8 cellular contexts compared by ENCODE assay signal in the genomic region with DNA sequence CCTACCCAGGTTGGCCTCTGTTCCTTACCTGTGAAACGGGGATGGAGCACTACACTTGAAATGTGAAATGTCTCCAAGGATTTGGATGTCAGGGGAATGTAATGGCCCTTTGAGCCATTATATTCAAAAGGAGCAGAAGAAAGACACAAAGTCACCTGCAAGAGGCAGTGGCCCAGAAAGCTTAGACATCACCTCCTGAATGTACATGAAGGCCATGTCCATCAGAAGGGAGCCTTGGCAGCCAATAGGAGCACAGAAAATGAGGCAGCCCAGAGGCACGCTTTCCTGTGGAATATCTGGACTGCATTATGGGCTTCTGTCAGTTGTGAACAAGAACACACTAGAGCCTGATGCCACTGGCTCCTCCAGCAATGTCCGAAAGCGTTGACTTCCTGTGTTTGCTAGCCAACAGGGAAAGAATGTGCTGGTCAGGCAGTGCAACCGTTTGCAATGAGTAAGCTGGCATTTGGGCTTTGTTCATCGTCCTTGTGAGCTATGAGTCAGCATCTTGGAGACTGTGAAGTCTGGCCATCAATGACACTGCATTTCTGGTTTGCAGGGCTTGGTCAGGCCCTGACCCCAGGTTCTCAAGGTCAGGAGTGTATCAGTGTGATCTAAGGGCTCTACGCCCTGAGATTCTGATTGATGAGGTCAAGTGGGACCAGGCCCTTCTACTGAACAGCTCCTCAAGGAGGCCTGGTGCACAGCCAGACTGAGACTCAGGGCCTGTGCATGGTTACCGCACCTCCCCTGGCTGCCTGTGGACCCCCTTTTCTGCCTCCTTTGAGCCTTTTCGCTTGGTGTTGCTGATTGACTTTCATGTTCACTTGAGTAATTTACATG.
DNase-seq lines count a peak whose midpoint lies in the region; ATAC-seq and TF ChIP-seq lines count a peak whose summit lies in the region.

No MANE protein-coding gene starts in this region.

- H3K36me3 Mint-ChIP-seq in GM23338 (ENCODE audit: low read depth) = no peaks in the 10 kb centered on the region

- peak in 1 of 4 donors; percentile 36 for TF ChIP-seq EP300 in sigmoid colon (IDR thresholded peaks at IDR 0.05)

- WGBS in sigmoid colon, 2 donors = 69 to 73% methylated on average over 9 of the region's 9 CpGs

- no peaks in the 10 kb centered on the region for H3F3A ChIP-seq in GM23338 (replicated peaks; ENCODE audit: low read depth)

- ATAC-seq in Right ventricle myocardium superior (ENCODE audit: poor library complexity) = peak; percentile 74
- ATAC-seq in stimulated activated naive CD8-positive, alpha-beta T cell treated with anti-CD3 and anti-CD28 coated beads, Interleukin-15, Interleukin-2, amounts not matched to agents 100 U/mL and 50 U/mL, for 24 hours = no peak
- ATAC-seq in GM18505 (IDR thresholded peaks at IDR 0.05; ENCODE audit: unreplicated experiment) = no peak
- ATAC-seq in GM23338 = no peak

- H3K4me3 ChIP-seq in sigmoid colon (no peak overlapping the region), GM23338 (no peak overlapping the region)

- H3K36me3 ChIP-seq in sigmoid colon = no peaks in the 10 kb centered on the region
- H3K36me3 ChIP-seq in GM23338 (ENCODE audit: insufficient read depth) = no peaks in the 10 kb centered on the region

- no peaks in the 10 kb centered on the region for H3K9me2 ChIP-seq in GM23338 (ENCODE audit: insufficient read depth)

- H3K9me3 Mint-ChIP-seq in GM23338 = no peaks in the 10 kb centered on the region

- H2AFZ ChIP-seq in GM23338 = no peak overlapping the region

- DNase-seq in GM04503 (ENCODE audit: low read depth) = peak; percentile 99
- peak; percentile 83 for DNase-seq in SW480 (ENCODE audit: low spot score)
- DNase-seq in Right ventricle myocardium superior = no peak
- peak; percentile 84 for DNase-seq in sigmoid colon
- no peak for DNase-seq in stimulated activated naive CD8-positive, alpha-beta T cell treated with anti-CD3 and anti-CD28 coated beads, Interleukin-15, Interleukin-2, amounts not matched to agents 100 U/mL and 50 U/mL, for 24 hours
- no peak for DNase-seq in GM23338 (ENCODE audit: low spot score)
- no peak for DNase-seq in activated T-cell treated with anti-CD3 and anti-CD28 coated beads, Interleukin-2, amount 50 U/mL, for 48 hours

- H3K27ac ChIP-seq in sigmoid colon (peak overlapping the region; percentile 74 to 83 (median 76)), GM23338 (ENCODE audit: low read depth) (no peak overlapping the region)

- TF ChIP-seq CTCF in sigmoid colon (IDR thresholded peaks at IDR 0.05) (no peak), GM23338 (conservative IDR thresholded peaks at IDR 0.05; ENCODE audit: low read depth in 2 of 2) (no peak)

- H3K4me1 Mint-ChIP-seq in GM23338 = no peaks in the 10 kb centered on the region

- H3K4me2 ChIP-seq in GM23338 = no peak overlapping the region

- no peak overlapping the region for H3K4me3 Mint-ChIP-seq in GM23338

- no peaks in the 10 kb centered on the region for H4K20me1 ChIP-seq in GM23338 (replicated peaks; ENCODE audit: insufficient read depth)

- H3K27me3 Mint-ChIP-seq in GM23338 (ENCODE audit: insufficient read depth, low read depth, poor library complexity) = peaks cover 5% of the 10 kb centered on the region

- TF ChIP-seq POLR2A in sigmoid colon (IDR thresholded peaks at IDR 0.05) (no peak), GM18505 (IDR thresholded peaks at IDR 0.05; ENCODE audit: borderline replicate concordance, extremely low read depth, insufficient read depth, insufficient read length) (no peak)

- intact Hi-C loops in Right ventricle myocardium superior (cut with DNase I) = no loop called here
- intact Hi-C loops in sigmoid colon (cut with DNase I) = no loop called here

- no peak overlapping the region for H3K27ac Mint-ChIP-seq in GM23338

- H3K79me2 ChIP-seq in GM23338 (replicated peaks; ENCODE audit: insufficient read depth) = no peaks in the 10 kb centered on the region

- H3K9me3 ChIP-seq in sigmoid colon = no peaks in the 10 kb centered on the region

- H3K27me3 ChIP-seq in sigmoid colon = no peaks in the 10 kb centered on the region
- H3K27me3 ChIP-seq in GM23338 (ENCODE audit: insufficient read depth) = no peaks in the 10 kb centered on the region

- H3K4me1 ChIP-seq in sigmoid colon (peaks cover 0 to 16% (median 12%) of the 10 kb centered on the region in 4 donors), GM23338 (ENCODE audit: insufficient read depth) (no peaks in the 10 kb centered on the region)

TF ChIP-seq in GM23338, 12 proteins besides CTCF, POLR2A, EP300 and RAD21 (continues in another document):
- TF ChIP-seq EZH2 (IDR thresholded peaks at IDR 0.05; ENCODE audit: low read depth, unreplicated experiment) = no peak
- no peak for TF ChIP-seq CREB1 (CRISPR knock-in tag; IDR thresholded peaks at IDR 0.05; ENCODE audit: low read depth)
- TF ChIP-seq, protein P1, sequence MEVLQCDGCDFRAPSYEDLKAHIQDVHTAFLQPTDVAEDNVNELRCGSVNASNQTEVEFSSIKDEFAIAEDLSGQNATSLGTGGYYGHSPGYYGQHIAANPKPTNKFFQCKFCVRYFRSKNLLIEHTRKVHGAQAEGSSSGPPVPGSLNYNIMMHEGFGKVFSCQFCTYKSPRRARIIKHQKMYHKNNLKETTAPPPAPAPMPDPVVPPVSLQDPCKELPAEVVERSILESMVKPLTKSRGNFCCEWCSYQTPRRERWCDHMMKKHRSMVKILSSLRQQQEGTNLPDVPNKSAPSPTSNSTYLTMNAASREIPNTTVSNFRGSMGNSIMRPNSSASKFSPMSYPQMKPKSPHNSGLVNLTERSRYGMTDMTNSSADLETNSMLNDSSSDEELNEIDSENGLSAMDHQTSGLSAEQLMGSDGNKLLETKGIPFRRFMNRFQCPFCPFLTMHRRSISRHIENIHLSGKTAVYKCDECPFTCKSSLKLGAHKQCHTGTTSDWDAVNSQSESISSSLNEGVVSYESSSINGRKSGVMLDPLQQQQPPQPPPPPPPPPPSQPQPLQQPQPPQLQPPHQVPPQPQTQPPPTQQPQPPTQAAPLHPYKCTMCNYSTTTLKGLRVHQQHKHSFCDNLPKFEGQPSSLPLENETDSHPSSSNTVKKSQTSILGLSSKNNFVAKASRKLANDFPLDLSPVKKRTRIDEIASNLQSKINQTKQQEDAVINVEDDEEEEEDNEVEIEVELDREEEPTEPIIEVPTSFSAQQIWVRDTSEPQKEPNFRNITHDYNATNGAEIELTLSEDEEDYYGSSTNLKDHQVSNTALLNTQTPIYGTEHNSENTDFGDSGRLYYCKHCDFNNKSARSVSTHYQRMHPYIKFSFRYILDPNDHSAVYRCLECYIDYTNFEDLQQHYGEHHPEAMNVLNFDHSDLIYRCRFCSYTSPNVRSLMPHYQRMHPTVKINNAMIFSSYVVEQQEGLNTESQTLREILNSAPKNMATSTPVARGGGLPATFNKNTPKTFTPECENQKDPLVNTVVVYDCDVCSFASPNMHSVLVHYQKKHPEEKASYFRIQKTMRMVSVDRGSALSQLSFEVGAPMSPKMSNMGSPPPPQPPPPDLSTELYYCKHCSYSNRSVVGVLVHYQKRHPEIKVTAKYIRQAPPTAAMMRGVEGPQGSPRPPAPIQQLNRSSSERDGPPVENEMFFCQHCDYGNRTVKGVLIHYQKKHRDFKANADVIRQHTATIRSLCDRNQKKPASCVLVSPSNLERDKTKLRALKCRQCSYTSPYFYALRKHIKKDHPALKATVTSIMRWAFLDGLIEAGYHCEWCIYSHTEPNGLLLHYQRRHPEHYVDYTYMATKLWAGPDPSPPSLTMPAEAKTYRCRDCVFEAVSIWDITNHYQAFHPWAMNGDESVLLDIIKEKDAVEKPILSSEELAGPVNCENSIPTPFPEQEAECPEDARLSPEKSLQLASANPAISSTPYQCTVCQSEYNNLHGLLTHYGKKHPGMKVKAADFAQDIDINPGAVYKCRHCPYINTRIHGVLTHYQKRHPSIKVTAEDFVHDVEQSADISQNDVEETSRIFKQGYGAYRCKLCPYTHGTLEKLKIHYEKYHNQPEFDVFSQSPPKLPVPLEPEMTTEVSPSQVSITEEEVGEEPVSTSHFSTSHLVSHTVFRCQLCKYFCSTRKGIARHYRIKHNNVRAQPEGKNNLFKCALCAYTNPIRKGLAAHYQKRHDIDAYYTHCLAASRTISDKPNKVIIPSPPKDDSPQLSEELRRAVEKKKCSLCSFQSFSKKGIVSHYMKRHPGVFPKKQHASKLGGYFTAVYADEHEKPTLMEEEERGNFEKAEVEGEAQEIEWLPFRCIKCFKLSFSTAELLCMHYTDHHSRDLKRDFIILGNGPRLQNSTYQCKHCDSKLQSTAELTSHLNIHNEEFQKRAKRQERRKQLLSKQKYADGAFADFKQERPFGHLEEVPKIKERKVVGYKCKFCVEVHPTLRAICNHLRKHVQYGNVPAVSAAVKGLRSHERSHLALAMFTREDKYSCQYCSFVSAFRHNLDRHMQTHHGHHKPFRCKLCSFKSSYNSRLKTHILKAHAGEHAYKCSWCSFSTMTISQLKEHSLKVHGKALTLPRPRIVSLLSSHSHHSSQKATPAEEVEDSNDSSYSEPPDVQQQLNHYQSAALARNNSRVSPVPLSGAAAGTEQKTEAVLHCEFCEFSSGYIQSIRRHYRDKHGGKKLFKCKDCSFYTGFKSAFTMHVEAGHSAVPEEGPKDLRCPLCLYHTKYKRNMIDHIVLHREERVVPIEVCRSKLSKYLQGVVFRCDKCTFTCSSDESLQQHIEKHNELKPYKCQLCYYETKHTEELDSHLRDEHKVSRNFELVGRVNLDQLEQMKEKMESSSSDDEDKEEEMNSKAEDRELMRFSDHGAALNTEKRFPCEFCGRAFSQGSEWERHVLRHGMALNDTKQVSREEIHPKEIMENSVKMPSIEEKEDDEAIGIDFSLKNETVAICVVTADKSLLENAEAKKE (CRISPR knock-in tag; IDR thresholded peaks at IDR 0.05) = no peak
- TF ChIP-seq ZNF114 (CRISPR knock-in tag; IDR thresholded peaks at IDR 0.05) = no peak
- TF ChIP-seq JUNB (IDR thresholded peaks at IDR 0.05; ENCODE audit: unreplicated experiment) = no peak
- no peak for TF ChIP-seq STAT1 (IDR thresholded peaks at IDR 0.05; ENCODE audit: unreplicated experiment)

Comparison
In these comparisons a context has a peak if more than half of its experiments do, and no peak if none do; other contexts are left out.
1. DNase-seq: peak in GM04503 (single experiment), SW480 (single experiment) and sigmoid colon (single experiment); none in Right ventricle myocardium superior (single experiment), stimulated activated naive CD8-positive, alpha-beta T cell treated with anti-CD3 and anti-CD28 coated beads, Interleukin-15, Interleukin-2, amounts not matched to agents 100 U/mL and 50 U/mL, for 24 hours (single experiment), GM23338 (single experiment) and activated T-cell treated with anti-CD3 and anti-CD28 coated beads, Interleukin-2, amount 50 U/mL, for 48 hours (0 of 2).